ENCODE assay signal across 15 cellular contexts in genomic region chr10:80542053-80542452, GRCh38. TPM values are rescaled to one million over a fixed set of nuclear protein-coding genes. Genes with fewer than 3 reads are reported as not detected.
DNase-seq lines count a peak whose midpoint lies in the region; ATAC-seq, FAIRE-seq and TF ChIP-seq lines count a peak whose summit lies in the region.
"Had no signal": no experiment of that assay in that cellular context is flagged by ENCODE, and none has a peak within 500 bp of the region (broad histone marks: within the 10 kb centered on the region; RNA-seq: fewer than 3 reads in every experiment).

No MANE protein-coding gene starts in this region.

- H3K27ac ChIP-seq in skeletal muscle tissue (ENCODE audit: low read depth, low read length) (peak overlapping the region; percentile 54), GM23248 (no peak overlapping the region)
- H3K27ac ChIP-seq: SJCRH30 had no signal

- H2AFZ ChIP-seq in GM23248 = no peak overlapping the region

- peaks cover 6% of the 10 kb centered on the region for H3K4me1 Mint-ChIP-seq in T-helper 17 cell
- no peaks in the 10 kb centered on the region for H3K4me1 Mint-ChIP-seq in natural killer cell

- no peaks in the 10 kb centered on the region for H3K79me2 ChIP-seq in GM23248 (ENCODE audit: insufficient read depth)

- DNase-seq in GM12865 (ENCODE audit: low read depth) = no peak
- peak; percentile 42 for DNase-seq in RCC 7860 (ENCODE audit: low spot score)
- DNase-seq in hepatic stellate cell (ENCODE audit: low spot score) = peak; percentile 35
- DNase-seq in GM23248 = no peak
- DNase-seq in T-helper 17 cell = no peak
- DNase-seq in natural killer cell = no peak
- DNase-seq: activated CD4-positive, alpha-beta memory T cell treated with anti-CD3 and anti-CD28 coated beads for 36 hours; foreskin fibroblast; NCI-H82; SJCRH30 had no signal

- no peaks in the 10 kb centered on the region for H3K9me3 ChIP-seq in skeletal muscle tissue (ENCODE audit: control insufficient read depth in 3 of 3, low read length in 3 of 3)
- no peaks in the 10 kb centered on the region for H3K9me3 ChIP-seq in GM23248 (ENCODE audit: low read depth)
- H3K9me3 ChIP-seq in T-helper 17 cell (ENCODE audit: control insufficient read depth, low read length, poor library complexity, severe bottlenecking) = no peaks in the 10 kb centered on the region
- H3K9me3 ChIP-seq: SJCRH30 had no signal

- H3K36me3 ChIP-seq in skeletal muscle tissue (ENCODE audit: control insufficient read depth in 3 of 3, insufficient read depth in 3 of 3, low read length in 3 of 3) (no peaks in the 10 kb centered on the region), GM23248 (ENCODE audit: low read depth) (no peaks in the 10 kb centered on the region)
- H3K36me3 ChIP-seq: SJCRH30 had no signal

- H3K4me3 ChIP-seq in GM12865 (ENCODE audit: low read depth, low read length) (peak overlapping the region; percentile 35; the same call in 1 of the 2 replicates), skeletal muscle tissue (ENCODE audit: low read length in 3 of 3) (no peak overlapping the region), GM23248 (no peak overlapping the region)
- H3K4me3 ChIP-seq: dorsolateral prefrontal cortex, SJCRH30 had no signal

- no peak for ATAC-seq in T-helper 17 cell
- no peak for ATAC-seq in natural killer cell

- intact Hi-C loops in natural killer cell (cut with micrococcal nuclease) = no loop called here

- H4K20me1 ChIP-seq in GM23248 (ENCODE audit: insufficient read depth) = no peaks in the 10 kb centered on the region

- H3K9ac ChIP-seq in skeletal muscle tissue (ENCODE audit: low read depth in 1 of 3, low read length in 3 of 3) (no peak overlapping the region), GM23248 (no peak overlapping the region)

- FAIRE-seq in RCC 7860 (lab: Jason Lieb, UNC) = no peak
- FAIRE-seq: TTC549 had no signal

- H3K27me3 Mint-ChIP-seq in T-helper 17 cell (no peaks in the 10 kb centered on the region), natural killer cell (ENCODE audit: low read depth in 2 of 2) (peaks cover 0 to 9% of the 10 kb centered on the region in 2 donors)
- H3K27me3 Mint-ChIP-seq: activated CD4-positive, alpha-beta memory T cell treated with anti-CD3 and anti-CD28 coated beads for 36 hours; stimulated activated naive CD8-positive, alpha-beta T cell treated with anti-CD3 and anti-CD28 coated beads, Interleukin-15, Interleukin-2, amounts not matched to agents 100 ng/mL and 50 ng/mL, for 24 hours had no signal

- H3K27ac Mint-ChIP-seq in T-helper 17 cell (no peak overlapping the region), natural killer cell (no peak overlapping the region)
- H3K27ac Mint-ChIP-seq: activated CD4-positive, alpha-beta memory T cell treated with anti-CD3 and anti-CD28 coated beads for 36 hours had no signal

- WGBS in GM23248 (ENCODE audit: low coverage in 1 of 2, low lambda C conversion rate in 2 of 2, missing lambda C conversion rate in 2 of 2), 2 experiments = 20 to 30% methylated on average over 4 of the region's 4 CpGs

- no peaks in the 10 kb centered on the region for H3K9me3 Mint-ChIP-seq in natural killer cell
- H3K9me3 Mint-ChIP-seq: activated CD4-positive, alpha-beta memory T cell treated with anti-CD3 and anti-CD28 coated beads for 36 hours; stimulated activated naive CD8-positive, alpha-beta T cell treated with anti-CD3 and anti-CD28 coated beads, Interleukin-15, Interleukin-2, amounts not matched to agents 100 ng/mL and 50 ng/mL, for 24 hours had no signal

- TF ChIP-seq CTCF in GM12865 (IDR thresholded peaks at IDR 0.05; ENCODE audit: insufficient read depth, low read depth, low read length, missing control alignments) (no peak), natural killer cell (IDR thresholded peaks at IDR 0.05) (no peak)

- in situ Hi-C loops in GM23248 (cut with MboI) = no loop called here

- no peaks in the 10 kb centered on the region for H3F3A ChIP-seq in GM23248 (ENCODE audit: insufficient read depth)

- no peaks in the 10 kb centered on the region for H3K9me2 ChIP-seq in GM23248 (ENCODE audit: insufficient read depth)

- H3K27me3 ChIP-seq in skeletal muscle tissue (ENCODE audit: control insufficient read depth in 3 of 3, insufficient read depth in 3 of 3, low read length in 3 of 3) (peaks cover 0 to 8% (median 5%) of the 10 kb centered on the region in 3 donors), GM23248 (replicated peaks; ENCODE audit: insufficient read depth) (peaks cover 9% of the 10 kb centered on the region)
- H3K27me3 ChIP-seq: dorsolateral prefrontal cortex, SJCRH30 had no signal

- no peak overlapping the region for H3K4me2 ChIP-seq in GM23248 (ENCODE audit: unreplicated experiment)

- H3K36me3 Mint-ChIP-seq in T-helper 17 cell (ENCODE audit: low read depth) = peaks cover 7% of the 10 kb centered on the region
- no peaks in the 10 kb centered on the region for H3K36me3 Mint-ChIP-seq in natural killer cell
- H3K36me3 Mint-ChIP-seq: activated CD4-positive, alpha-beta memory T cell treated with anti-CD3 and anti-CD28 coated beads for 36 hours had no signal

- H3K4me1 ChIP-seq in skeletal muscle tissue (ENCODE audit: control insufficient read depth in 3 of 3, insufficient read depth in 3 of 3, low read length in 3 of 3) (peaks cover 0 to 14% (median 8%) of the 10 kb centered on the region in 3 donors), GM23248 (ENCODE audit: insufficient read depth) (no peaks in the 10 kb centered on the region)
- H3K4me1 ChIP-seq: SJCRH30 had no signal

- H3K4me3 Mint-ChIP-seq in T-helper 17 cell = no peak overlapping the region
- H3K4me3 Mint-ChIP-seq in natural killer cell = no peak overlapping the region
- H3K4me3 Mint-ChIP-seq: activated CD4-positive, alpha-beta memory T cell treated with anti-CD3 and anti-CD28 coated beads for 36 hours; stimulated activated naive CD8-positive, alpha-beta T cell treated with anti-CD3 and anti-CD28 coated beads, Interleukin-15, Interleukin-2, amounts not matched to agents 100 ng/mL and 50 ng/mL, for 24 hours had no signal

RNA-seq across cellular contexts. Expression of gene SH2D4B, which starts 4.4 kb away (rescaled TPM):
- total RNA-seq in skeletal muscle tissue (under 0.01 TPM), T-helper 17 cell (under 1 TPM; 0.18 to 0.30 TPM), natural killer cell (under 1 TPM; 0.19 to 0.30 (median 0.27) TPM)
- total RNA-seq in GM23248 (2014; rRNA removed; shearing (Covaris generic)) = not detected in 2 replicates
- polyA plus RNA-seq in GM23248 (2016; fragmentation: Nextera tagmentation; extraction: Ambion mirVana) = not detected in 2 replicates
- total RNA-seq: myocyte, SJCRH30 had no signal

Comparison
In these comparisons a context has a peak if more than half of its experiments do, and no peak if none do; other contexts are left out.
1. DNase-seq: peak in RCC 7860 (single experiment) and hepatic stellate cell (single experiment); none in GM12865 (single experiment), GM23248 (single experiment), T-helper 17 cell (0 of 3) and natural killer cell (single experiment).